18 cellular contexts compared by ENCODE assay signal in the genomic region with DNA sequence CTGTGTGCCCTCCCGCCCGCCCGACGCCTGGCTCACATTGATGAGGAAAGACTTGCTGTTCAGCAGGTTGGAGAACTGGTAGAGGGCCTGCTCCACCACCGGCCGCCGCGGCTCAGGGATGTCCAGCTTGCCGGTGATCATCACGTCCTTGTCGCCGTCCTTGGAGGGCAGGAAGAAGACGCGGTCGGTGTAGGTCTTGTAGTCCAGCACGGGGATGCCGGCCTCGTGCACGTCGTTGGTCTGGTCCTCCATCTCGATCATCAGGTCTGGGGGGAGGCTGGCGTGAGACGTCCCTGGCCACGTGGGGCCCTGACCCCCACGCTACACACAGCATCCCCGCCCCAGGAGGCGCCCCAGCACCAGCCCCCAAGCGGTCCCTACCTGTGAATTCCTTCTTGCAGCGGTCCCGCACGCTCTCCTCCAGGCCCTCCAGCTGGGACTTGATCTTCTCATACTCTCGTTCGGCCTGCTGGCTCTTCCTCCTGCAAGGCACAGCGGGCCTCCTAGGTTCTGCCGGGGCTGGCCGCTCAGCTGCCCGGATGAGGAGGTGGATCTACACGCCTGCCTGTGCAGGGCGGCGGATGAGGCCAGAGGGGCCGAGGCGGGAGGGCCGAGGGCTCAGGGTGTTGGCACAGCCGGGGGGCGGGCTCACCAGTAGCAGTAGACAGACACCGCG.
"Had no signal": no experiment of that assay in that cellular context is flagged by ENCODE, and none has a peak within 500 bp of the region (broad histone marks: within the 10 kb centered on the region; RNA-seq: fewer than 3 reads in every experiment).

No MANE protein-coding gene starts in this region.

- H3K27ac ChIP-seq: neutrophil, thoracic aorta, transverse colon had no signal

- H3K9me3 Mint-ChIP-seq: dendritic cell treated with granulocyte-macrophage colony-stimulating factor and Interleukin-4, amounts not matched to agents 40 ng/mL and 50 ng/mL, for 4 days; effector memory CD8-positive, alpha-beta T cell; naive thymus-derived CD8-positive, alpha-beta T cell; stimulated activated naive B cell treated with anti-CD40 and anti-IgM and Interleukin-4, amounts not matched to agents 10 μg/mL and 1 μg/mL and 100 μg/mL, for 72 hours; stimulated activated naive CD8-positive, alpha-beta T cell treated with anti-CD3 and anti-CD28 coated beads, Interleukin-15, amount 100 ng/mL, for 72 hours had no signal

- H3K27me3 Mint-ChIP-seq: dendritic cell treated with granulocyte-macrophage colony-stimulating factor and Interleukin-4, amounts not matched to agents 40 ng/mL and 50 ng/mL, for 4 days; naive thymus-derived CD8-positive, alpha-beta T cell; stimulated activated naive B cell treated with anti-CD40 and anti-IgM and Interleukin-4, amounts not matched to agents 10 μg/mL and 1 μg/mL and 100 μg/mL, for 72 hours; stimulated activated naive CD8-positive, alpha-beta T cell treated with anti-CD3 and anti-CD28 coated beads, Interleukin-15, amount 100 ng/mL, for 72 hours had no signal

- H3K9me3 ChIP-seq: heart left ventricle, mucosa of descending colon, neutrophil, sigmoid colon, thoracic aorta, transverse colon had no signal

- H3K4me1 Mint-ChIP-seq: stimulated activated naive B cell treated with anti-CD40 and anti-IgM and Interleukin-4, amounts not matched to agents 10 μg/mL and 1 μg/mL and 100 μg/mL, for 72 hours; stimulated activated naive CD8-positive, alpha-beta T cell treated with anti-CD3 and anti-CD28 coated beads, Interleukin-15, amount 100 ng/mL, for 72 hours had no signal

- H3K27me3 ChIP-seq: heart left ventricle, neutrophil, sigmoid colon, transverse colon had no signal

- H3K4me1 ChIP-seq: transverse colon had no signal

- DNase-seq: effector memory CD8-positive, alpha-beta T cell; heart left ventricle; hippocampal formation; kidney glomerular epithelial cell; mammary epithelial cell; mucosa of descending colon; naive thymus-derived CD8-positive, alpha-beta T cell; posterior cingulate gyrus; sigmoid colon; stimulated activated CD4-positive, alpha-beta T cell treated with anti-CD3 and anti-CD28 coated beads, Interleukin-2, amount 100 ng/mL, for 24 hours; stimulated activated CD4-positive, alpha-beta T cell treated with anti-CD3 and anti-CD28 coated beads, Interleukin-4, amount 100 ng/mL, for 4 hours; stimulated activated naive B cell treated with anti-CD40 and anti-IgM and Interleukin-4, amounts not matched to agents 10 μg/mL and 1 μg/mL and 100 μg/mL, for 72 hours; stimulated activated naive CD8-positive, alpha-beta T cell treated with anti-CD3 and anti-CD28 coated beads, Interleukin-15, amount 100 ng/mL, for 72 hours; transverse colon had no signal

- H3K4me3 Mint-ChIP-seq: dendritic cell treated with granulocyte-macrophage colony-stimulating factor and Interleukin-4, amounts not matched to agents 40 ng/mL and 50 ng/mL, for 4 days; effector memory CD8-positive, alpha-beta T cell; naive thymus-derived CD8-positive, alpha-beta T cell; stimulated activated naive B cell treated with anti-CD40 and anti-IgM and Interleukin-4, amounts not matched to agents 10 μg/mL and 1 μg/mL and 100 μg/mL, for 72 hours; stimulated activated naive CD8-positive, alpha-beta T cell treated with anti-CD3 and anti-CD28 coated beads, Interleukin-15, amount 100 ng/mL, for 72 hours had no signal

- ATAC-seq: effector memory CD8-positive, alpha-beta T cell; mucosa of descending colon; naive thymus-derived CD8-positive, alpha-beta T cell; stimulated activated naive B cell treated with anti-CD40 and anti-IgM and Interleukin-4, amounts not matched to agents 10 μg/mL and 1 μg/mL and 100 μg/mL, for 72 hours had no signal

- H3K27ac Mint-ChIP-seq: dendritic cell treated with granulocyte-macrophage colony-stimulating factor and Interleukin-4, amounts not matched to agents 40 ng/mL and 50 ng/mL, for 4 days; effector memory CD8-positive, alpha-beta T cell; naive thymus-derived CD8-positive, alpha-beta T cell; stimulated activated naive B cell treated with anti-CD40 and anti-IgM and Interleukin-4, amounts not matched to agents 10 μg/mL and 1 μg/mL and 100 μg/mL, for 72 hours; stimulated activated naive CD8-positive, alpha-beta T cell treated with anti-CD3 and anti-CD28 coated beads, Interleukin-15, amount 100 ng/mL, for 72 hours had no signal

- H3K36me3 ChIP-seq: neutrophil had no signal

- H3K4me3 ChIP-seq: heart left ventricle, mucosa of descending colon, sigmoid colon, skin epidermis, thoracic aorta, transverse colon had no signal
